In genomic region chr2:191638079-191638801, GRCh38 we compare ENCODE assay signal across 7 cellular contexts. TPM values are rescaled to one million over a fixed set of nuclear protein-coding genes. Genes with fewer than 3 reads are reported as not detected.
DNase-seq lines count a peak whose midpoint lies in the region; ATAC-seq and TF ChIP-seq lines count a peak whose summit lies in the region.

No MANE protein-coding gene starts in this region.

- no peak for TF ChIP-seq CTCF in Peyer's patch (IDR thresholded peaks at IDR 0.05)
- no peak for TF ChIP-seq CTCF in foreskin keratinocyte (conservative IDR thresholded peaks at IDR 0.05)

- H3K36me3 ChIP-seq in H7 (replicated peaks; ENCODE audit: control insufficient read depth, insufficient read depth, low read length), result no peaks in the 10 kb centered on the region
- no peaks in the 10 kb centered on the region for H3K36me3 ChIP-seq in Peyer's patch
- H3K36me3 ChIP-seq in urinary bladder (ENCODE audit: insufficient read depth), result no peaks in the 10 kb centered on the region

- peak; percentile 1 for DNase-seq in H7
- no peak for DNase-seq in Peyer's patch
- no peak for DNase-seq in foreskin keratinocyte
- no peak for DNase-seq in GOT3 (lab: John Stamatoyannopoulos, UW)

- no peak for TF ChIP-seq POLR2A in Peyer's patch (IDR thresholded peaks at IDR 0.05)

- no peaks in the 10 kb centered on the region for H3K9me3 ChIP-seq in Peyer's patch

- H3K27ac ChIP-seq in Peyer's patch (peak overlapping the region; percentile 54 to 78 (median 72)), foreskin keratinocyte (no peak overlapping the region), urinary bladder (ENCODE audit: low read depth) (peak overlapping the region; percentile 48)

- H3K4me1 ChIP-seq in Peyer's patch (peaks cover 0 to 38% (median 9%) of the 10 kb centered on the region in 4 donors), foreskin keratinocyte (peaks cover 25% of the 10 kb centered on the region), urinary bladder (ENCODE audit: insufficient read depth) (no peaks in the 10 kb centered on the region)

- no peak overlapping the region for H3K4me3 ChIP-seq in H7 (ENCODE audit: insufficient read depth, low read depth, low read length)
- H3K4me3 ChIP-seq in Peyer's patch, result no peak overlapping the region
- no peak overlapping the region for H3K4me3 ChIP-seq in urinary bladder (ENCODE audit: low read depth, low read length)

- H3K27me3 ChIP-seq in H7 (ENCODE audit: control insufficient read depth, insufficient read depth, low read length) (no peaks in the 10 kb centered on the region), Peyer's patch (no peaks in the 10 kb centered on the region), foreskin keratinocyte (no peaks in the 10 kb centered on the region)

- ATAC-seq in GM18502 (IDR thresholded peaks at IDR 0.05; ENCODE audit: poor library complexity, unreplicated experiment), result peak; percentile 16
- peak; percentile 29 for ATAC-seq in foreskin keratinocyte
- no peak for ATAC-seq in HG03039 (IDR thresholded peaks at IDR 0.05; ENCODE audit: unreplicated experiment)

- WGBS in urinary bladder, result 52% methylated on average over 6 of the region's 6 CpGs

RNA-seq across cellular contexts. Expression of gene NABP1, which starts 39.7 kb away (rescaled TPM):
- 2.3 and 3.7 TPM in 2 replicates for total RNA-seq in H7 (2014; rRNA removed; shearing (Covaris generic))
- total RNA-seq in Peyer's patch, result 100 to 1,000 TPM in 3 of 4 donors, 10 to 100 TPM in 1; 31.4 to 273 (median 211) TPM
- total RNA-seq in foreskin keratinocyte, result 31.3 and 36.6 TPM in 2 replicates
- polyA plus RNA-seq in foreskin keratinocyte, result 12.4 and 16.8 TPM in 2 replicates
- total RNA-seq in urinary bladder, result 30.2 TPM
- polyA plus RNA-seq in urinary bladder, result 10.8 TPM
